Comparison of ENCODE assay signal across 8 cellular contexts in the genomic region with DNA sequence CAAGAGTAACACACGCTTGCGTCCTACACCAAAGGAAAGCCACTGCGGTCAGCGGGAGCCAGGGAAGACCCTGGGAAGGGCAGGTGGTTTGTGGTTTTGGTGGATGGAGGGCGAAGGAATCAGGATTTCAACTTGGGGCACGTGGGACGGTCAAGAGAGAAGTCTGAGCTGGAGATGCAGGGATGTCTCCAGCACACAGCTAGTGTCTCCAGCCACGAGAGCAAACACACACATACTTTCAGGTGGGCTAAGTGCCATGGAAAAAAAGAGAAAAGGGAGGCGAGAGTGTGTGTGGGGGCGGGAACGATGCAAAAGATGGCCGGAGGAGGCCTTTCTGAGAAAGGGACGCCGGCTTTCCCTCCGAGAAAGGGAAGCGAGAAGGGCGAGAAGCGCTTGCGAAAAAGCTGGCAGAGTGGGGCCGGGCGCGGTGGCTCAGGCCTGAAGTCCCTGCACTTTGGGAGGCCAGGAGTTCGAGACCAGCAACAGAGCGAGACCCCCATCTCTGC. TPM values are rescaled to one million over a fixed set of nuclear protein-coding genes. Genes with fewer than 3 reads are reported as not detected.
A peak's percentile ranks its signal among the peaks of the same experiment; 100 is the strongest.
DNase-seq lines count a peak whose midpoint lies in the region; ATAC-seq and TF ChIP-seq lines count a peak whose summit lies in the region.

No MANE protein-coding gene starts in this region.

- H3K4me1 Mint-ChIP-seq in activated naive CD8-positive, alpha-beta T cell treated with anti-CD3 and anti-CD28 coated beads, Interleukin-2, amount 10 ng/mL, durations not matched to agents 7 days and 5 days: peaks cover 27% of the 10 kb centered on the region

- H3K36me3 Mint-ChIP-seq in activated naive CD8-positive, alpha-beta T cell treated with anti-CD3 and anti-CD28 coated beads, Interleukin-2, amount 10 ng/mL, durations not matched to agents 7 days and 5 days: peaks cover 8% of the 10 kb centered on the region

- no peaks in the 10 kb centered on the region for H3K9me3 Mint-ChIP-seq in activated naive CD8-positive, alpha-beta T cell treated with anti-CD3 and anti-CD28 coated beads, Interleukin-2, amount 10 ng/mL, durations not matched to agents 7 days and 5 days

- peaks cover 34% of the 10 kb centered on the region for H3K79me2 ChIP-seq in hepatocyte

- peak overlapping the region; percentile 97 for H3K27ac Mint-ChIP-seq in activated naive CD8-positive, alpha-beta T cell treated with anti-CD3 and anti-CD28 coated beads, Interleukin-2, amount 10 ng/mL, durations not matched to agents 7 days and 5 days

- no peak for TF ChIP-seq CTCF in hepatocyte (IDR thresholded peaks at IDR 0.05; ENCODE audit: poor library complexity)

- DNase-seq in G401 (ENCODE audit: low spot score) (peak; percentile 18), NT2/D1 (ENCODE audit: low read depth, low spot score) (no peak), hepatocyte (ENCODE audit: low spot score) (peak; percentile 48), sciatic nerve (ENCODE audit: low spot score) (peak; percentile 70), H4 (ENCODE audit: low spot score) (no peak), NCI-H82 treated with DMSO at 0.1 percent for 48 hours (lab: John Stamatoyannopoulos, UW; ENCODE audit: unreplicated experiment) (no peak)
- DNase-seq in activated naive CD8-positive, alpha-beta T cell treated with anti-CD3 and anti-CD28 coated beads, Interleukin-2, amount 10 ng/mL, durations not matched to agents 7 days and 5 days: peak; percentile 58

- peak overlapping the region; percentile 81 for H3K4me2 ChIP-seq in hepatocyte

- WGBS in hepatocyte (ENCODE audit: low lambda C conversion rate, missing lambda C conversion rate): 49% methylated on average over 24 of the region's 24 CpGs

- H4K20me1 ChIP-seq in hepatocyte (ENCODE audit: insufficient read depth, poor library complexity, severe bottlenecking): peaks cover 28% of the 10 kb centered on the region

- H3K27me3 ChIP-seq in NT2/D1 (ENCODE audit: insufficient read depth, insufficient read length): no peaks in the 10 kb centered on the region
- no peaks in the 10 kb centered on the region for H3K27me3 ChIP-seq in hepatocyte

- H3K4me3 ChIP-seq in NT2/D1 (ENCODE audit: insufficient read length, low read depth) (peak overlapping the region; percentile 47), hepatocyte (peak overlapping the region; percentile 20)

- peak overlapping the region; percentile 93 for H3K4me3 Mint-ChIP-seq in activated naive CD8-positive, alpha-beta T cell treated with anti-CD3 and anti-CD28 coated beads, Interleukin-2, amount 10 ng/mL, durations not matched to agents 7 days and 5 days

- intact Hi-C loops in sciatic nerve (cut with DNase I): no loop called here

- H3K27me3 Mint-ChIP-seq in activated naive CD8-positive, alpha-beta T cell treated with anti-CD3 and anti-CD28 coated beads, Interleukin-2, amount 10 ng/mL, durations not matched to agents 7 days and 5 days: no peaks in the 10 kb centered on the region

- in situ Hi-C loops in G401 (cut with HindIII; ENCODE audit: low sequenced_read_pairs): no loop called here

- H3K36me3 ChIP-seq in NT2/D1 (ENCODE audit: insufficient read depth, insufficient read length, low read length) (peaks cover 27% of the 10 kb centered on the region), hepatocyte (replicated peaks; ENCODE audit: insufficient read depth, low read depth) (no peaks in the 10 kb centered on the region)

- H3K4me1 ChIP-seq in NT2/D1 (ENCODE audit: insufficient read depth, insufficient read length) (no peaks in the 10 kb centered on the region), hepatocyte (ENCODE audit: insufficient read depth) (peaks cover 17% of the 10 kb centered on the region)

- H2AFZ ChIP-seq in hepatocyte: peak overlapping the region; percentile 41

- H3K9me3 ChIP-seq in NT2/D1 (ENCODE audit: insufficient read depth, low read length) (no peaks in the 10 kb centered on the region), hepatocyte (ENCODE audit: low read depth) (no peaks in the 10 kb centered on the region)

- POLR2A ChIA-PET in activated naive CD8-positive, alpha-beta T cell treated with anti-CD3 and anti-CD28 coated beads, Interleukin-2, amount 10 ng/mL, durations not matched to agents 7 days and 5 days (lab: Charles Lee): interaction anchor here (0.6 to 2.2 kb wide), 6 partner anchors 59 to 591 kb away, joined by 3 to 14 read pairs (median 4); a partner anchor contains a TSS

- no peaks in the 10 kb centered on the region for H3K9me2 ChIP-seq in hepatocyte (replicated peaks; ENCODE audit: insufficient read depth)

- ATAC-seq in activated naive CD8-positive, alpha-beta T cell treated with anti-CD3 and anti-CD28 coated beads, Interleukin-2, amount 10 ng/mL, durations not matched to agents 7 days and 5 days (ENCODE audit: low read depth): no peak
- ATAC-seq in sciatic nerve (no peak), GM19463 (IDR thresholded peaks at IDR 0.05; ENCODE audit: unreplicated experiment) (no peak)

- peak overlapping the region; percentile 100 for H3K27ac ChIP-seq in hepatocyte

- H3K9ac ChIP-seq in NT2/D1 (ENCODE audit: insufficient read length, low read depth): peak overlapping the region; percentile 94

RNA-seq across cellular contexts. Expression of a gene that starts 1.4 kb away (rescaled TPM):
- total RNA-seq in G401 (2014; rRNA removed; shearing (Covaris generic)): 29.3 and 30.7 TPM in 2 replicates
- total RNA-seq in activated naive CD8-positive, alpha-beta T cell treated with anti-CD3 and anti-CD28 coated beads, Interleukin-2, amount 10 ng/mL, durations not matched to agents 7 days and 5 days: 100 to 1,000 TPM; 211 to 220 TPM
- total RNA-seq in hepatocyte (52.5 and 61.6 TPM in 2 replicates), sciatic nerve (155 TPM)
- 84.3 and 131 TPM in 2 replicates for polyA plus RNA-seq in hepatocyte
- total RNA-seq in H4 (2014; rRNA removed; shearing (Covaris generic)): 21.0 and 34.3 TPM in 2 replicates

Comparison
In these comparisons a context has a peak if more than half of its experiments do, and no peak if none do; other contexts are left out.
1. DNase-seq: peak in G401 (single experiment), activated naive CD8-positive, alpha-beta T cell treated with anti-CD3 and anti-CD28 coated beads, Interleukin-2, amount 10 ng/mL, durations not matched to agents 7 days and 5 days (single experiment), hepatocyte (single experiment) and sciatic nerve (single experiment); none in NT2/D1 (single experiment), H4 (single experiment) and NCI-H82 treated with DMSO at 0.1 percent for 48 hours (single experiment).